In the genomic region with DNA sequence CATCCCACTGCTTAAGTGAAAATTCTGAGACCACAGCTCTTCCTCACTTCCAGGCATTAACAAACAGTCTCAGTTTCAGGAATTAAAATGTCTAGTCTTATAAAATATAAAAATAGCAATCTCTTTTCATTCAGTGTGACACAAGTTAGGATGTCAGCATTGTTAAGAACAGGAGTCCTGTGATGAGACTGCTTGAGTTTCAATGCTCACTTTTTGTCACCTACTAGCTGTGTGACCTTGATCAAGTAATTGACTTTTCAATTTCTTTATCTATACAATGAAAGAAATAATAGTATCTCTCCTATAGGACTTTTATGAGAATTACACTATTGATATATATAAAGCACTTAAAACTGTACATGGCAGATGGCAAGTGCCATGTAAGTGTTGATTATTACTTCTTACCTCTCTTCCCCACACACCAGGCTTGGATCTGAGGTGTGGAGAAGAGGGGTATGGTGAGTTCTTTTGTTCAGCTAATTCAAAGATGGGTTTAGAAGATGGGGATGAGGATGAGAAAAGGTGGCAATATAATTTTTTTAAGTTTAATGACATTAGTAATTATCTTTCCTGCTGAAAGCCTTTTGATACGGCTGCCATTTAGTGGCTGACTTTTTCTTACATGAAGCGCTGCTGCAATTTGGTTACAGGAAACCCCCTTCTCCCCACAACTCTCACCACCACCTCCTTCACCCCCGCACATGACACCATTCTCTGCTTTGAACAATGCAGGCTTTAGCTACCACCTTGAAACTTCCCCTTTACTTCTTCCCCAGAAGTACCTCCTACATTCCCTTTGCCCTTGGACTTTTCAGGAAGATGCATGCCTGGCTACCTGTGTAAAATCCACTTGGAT, we compare ENCODE assay signal across 8 cellular contexts. TPM values are rescaled to one million over a fixed set of nuclear protein-coding genes. Genes with fewer than 3 reads are reported as not detected.
DNase-seq lines count a peak whose midpoint lies in the region; ATAC-seq and TF ChIP-seq lines count a peak whose summit lies in the region.

No MANE protein-coding gene starts in this region.

- intact Hi-C loops in naive thymus-derived CD4-positive, alpha-beta T cell (cut with micrococcal nuclease), result loop anchor here in 1 of 2 donors (5.0 kb wide), 1 partner anchor 77 kb away; a partner anchor contains a TSS
- intact Hi-C loops in adrenal gland (cut with DNase I) (no loop called here), tibial artery (cut with DNase I; ENCODE audit: low total_unique reads) (no loop called here)

- POLR2A ChIA-PET in naive thymus-derived CD4-positive, alpha-beta T cell (lab: Charles Lee), result no interaction called here

- peak overlapping the region in 8 of 10 donors; percentile 8 to 58 (median 45) for H3K4me3 Mint-ChIP-seq in naive thymus-derived CD4-positive, alpha-beta T cell

- H3K9me3 ChIP-seq in naive thymus-derived CD4-positive, alpha-beta T cell (ENCODE audit: control insufficient read depth in 2 of 3, low read length in 3 of 3), result no peaks in the 10 kb centered on the region
- no peaks in the 10 kb centered on the region for H3K9me3 ChIP-seq in adrenal gland (replicated peaks in 1 of 3)
- H3K9me3 ChIP-seq in tibial artery, result no peaks in the 10 kb centered on the region

- TF ChIP-seq CTCF in adrenal gland (IDR thresholded peaks at IDR 0.05) (no peak), tibial artery (IDR thresholded peaks at IDR 0.05) (no peak)

- CTCF ChIA-PET in naive thymus-derived CD4-positive, alpha-beta T cell (lab: Charles Lee), result interaction anchor here (0.5 kb wide), 1 partner anchor 18 kb away, joined by 4 read pairs; no protein-coding TSS in a partner anchor

- H3K4me3 ChIP-seq in naive thymus-derived CD4-positive, alpha-beta T cell (ENCODE audit: low read length), result no peak overlapping the region
- no peak overlapping the region for H3K4me3 ChIP-seq in adrenal gland
- H3K4me3 ChIP-seq in tibial artery, result no peak overlapping the region

- H3K27me3 Mint-ChIP-seq in naive thymus-derived CD4-positive, alpha-beta T cell, result peaks cover 0 to 12% (median 6%) of the 10 kb centered on the region in 5 donors

- peaks cover 9 to 15% (median 13%) of the 10 kb centered on the region in 7 donors for H3K4me1 Mint-ChIP-seq in naive thymus-derived CD4-positive, alpha-beta T cell

- 76 to 92% (median 81%) methylated on average over 3 of the region's 3 CpGs for WGBS in adrenal gland, 4 donors

- H3K4me1 ChIP-seq in naive thymus-derived CD4-positive, alpha-beta T cell (ENCODE audit: control insufficient read depth in 2 of 2, insufficient read depth in 2 of 2, low read length in 2 of 2), result peaks cover 0 to 10% of the 10 kb centered on the region in 2 donors
- H3K4me1 ChIP-seq in adrenal gland (replicated peaks in 1 of 2), result no peaks in the 10 kb centered on the region
- no peaks in the 10 kb centered on the region for H3K4me1 ChIP-seq in tibial artery

- H3K36me3 Mint-ChIP-seq in naive thymus-derived CD4-positive, alpha-beta T cell, result no peaks in the 10 kb centered on the region

- TF ChIP-seq POLR2A in adrenal gland (IDR thresholded peaks at IDR 0.05), result no peak

- ATAC-seq in GM18502 (IDR thresholded peaks at IDR 0.05; ENCODE audit: poor library complexity, unreplicated experiment) (peak; percentile 96), GM21576 (IDR thresholded peaks at IDR 0.05; ENCODE audit: unreplicated experiment) (peak; percentile 97), HG03558 (IDR thresholded peaks at IDR 0.05; ENCODE audit: extremely low read depth, unreplicated experiment) (peak; percentile 88)
- ATAC-seq in naive thymus-derived CD4-positive, alpha-beta T cell, result peak; percentile 67

- H3K27me3 ChIP-seq in naive thymus-derived CD4-positive, alpha-beta T cell (ENCODE audit: control insufficient read depth in 2 of 2, insufficient read depth in 2 of 2, low read length in 2 of 2), result no peaks in the 10 kb centered on the region
- H3K27me3 ChIP-seq in adrenal gland (no peaks in the 10 kb centered on the region), tibial artery (no peaks in the 10 kb centered on the region)

- no peak overlapping the region for H3K27ac Mint-ChIP-seq in naive thymus-derived CD4-positive, alpha-beta T cell

- peak in 8 of 9 donors; percentile 2 to 63 (median 18) for DNase-seq in naive thymus-derived CD4-positive, alpha-beta T cell
- no peak for DNase-seq in adrenal gland
- DNase-seq in NCI-H526 treated with DMSO at 0.1 percent for 48 hours (lab: John Stamatoyannopoulos, UW), result no peak
- no peak for DNase-seq in DMS114 treated with DMSO at 0.1 percent for 48 hours (lab: John Stamatoyannopoulos, UW; ENCODE audit: unreplicated experiment)
- no peak for DNase-seq in tibial artery

- H3K27ac ChIP-seq in naive thymus-derived CD4-positive, alpha-beta T cell (ENCODE audit: low read depth, low read length), result no peak overlapping the region
- no peak overlapping the region for H3K27ac ChIP-seq in adrenal gland
- no peak overlapping the region for H3K27ac ChIP-seq in tibial artery

- H3K36me3 ChIP-seq in naive thymus-derived CD4-positive, alpha-beta T cell (ENCODE audit: control insufficient read depth in 2 of 3, insufficient read depth in 3 of 3, low read length in 3 of 3), result no peaks in the 10 kb centered on the region
- H3K36me3 ChIP-seq in adrenal gland (replicated peaks in 1 of 2) (no peaks in the 10 kb centered on the region), tibial artery (no peaks in the 10 kb centered on the region)

- H3K9me3 Mint-ChIP-seq in naive thymus-derived CD4-positive, alpha-beta T cell, result peaks cover 0 to 5% (median 0%) of the 10 kb centered on the region in 11 donors

RNA-seq across cellular contexts. Expression of a gene that starts 20.8 kb away (rescaled TPM):
- under 1 TPM in 1 of 5 experiments, not detected in 4; 0.19 TPM for total RNA-seq in naive thymus-derived CD4-positive, alpha-beta T cell
- polyA plus RNA-seq in naive thymus-derived CD4-positive, alpha-beta T cell, result not detected
- total RNA-seq in adrenal gland, result not detected
- polyA plus RNA-seq in adrenal gland, result not detected

Comparison
In these comparisons a context has a peak if more than half of its experiments do, and no peak if none do; other contexts are left out.
1. DNase-seq: peak in naive thymus-derived CD4-positive, alpha-beta T cell (8 of 9); none in adrenal gland (0 of 7), NCI-H526 treated with DMSO at 0.1 percent for 48 hours (single experiment), DMS114 treated with DMSO at 0.1 percent for 48 hours (single experiment) and tibial artery (0 of 2).
2. Peak in every context shown above with its lines, with median percentiles within 50 percentile points of each other: ATAC-seq.